ENCODE assay signal across 9 cellular contexts in genomic region chr1:176880954-176881595, GRCh38.
DNase-seq lines count a peak whose midpoint lies in the region; ATAC-seq, FAIRE-seq and TF ChIP-seq lines count a peak whose summit lies in the region.
"Had no signal": no experiment of that assay in that cellular context is flagged by ENCODE, and none has a peak within 500 bp of the region (broad histone marks: within the 10 kb centered on the region; RNA-seq: fewer than 3 reads in every experiment).

No MANE protein-coding gene starts in this region.

- H3K4me1 ChIP-seq in smooth muscle cell (ENCODE audit: low read depth) = peaks cover 7% of the 10 kb centered on the region

- peak; percentile 97 for TF ChIP-seq CTCF in smooth muscle cell (IDR thresholded peaks at IDR 0.05; ENCODE audit: borderline replicate concordance, insufficient read depth, poor library complexity, severe bottlenecking)

- H3K4me3 ChIP-seq in smooth muscle cell = no peak overlapping the region

- no peaks in the 10 kb centered on the region for H3F3A ChIP-seq in smooth muscle cell (ENCODE audit: low read depth)

- DNase-seq in AG08396 (ENCODE audit: low spot score) = peak; percentile 75
- peak; percentile 24 for DNase-seq in GM12891 (ENCODE audit: insufficient read length, low spot score)
- DNase-seq in HuH-7 (ENCODE audit: low spot score) = peak; percentile 58
- DNase-seq in OCI-M1 (lab: John Stamatoyannopoulos, UW) = peak; percentile 94
- peak; percentile 86 for DNase-seq in astrocyte of the hippocampus (ENCODE audit: low read depth, low spot score)
- peak; percentile 72 for DNase-seq in iPS DF 4.7 (ENCODE audit: extremely low read depth, low spot score)
- DNase-seq in smooth muscle cell (lab: John Stamatoyannopoulos, UW; ENCODE audit: unreplicated experiment) = peak; percentile 16

- no peaks in the 10 kb centered on the region for H3K36me3 ChIP-seq in smooth muscle cell (ENCODE audit: low read depth)

- 6% methylated on average over 9 of the region's 9 CpGs for WGBS in smooth muscle cell (ENCODE audit: low lambda C conversion rate)

- H3K4me2 ChIP-seq in smooth muscle cell = no peak overlapping the region

- H3K79me2 ChIP-seq in smooth muscle cell (ENCODE audit: low read depth) = no peaks in the 10 kb centered on the region

- H3K27ac ChIP-seq in smooth muscle cell (ENCODE audit: low read depth) = no peak overlapping the region

- peaks cover 48% of the 10 kb centered on the region for H3K27me3 ChIP-seq in smooth muscle cell (ENCODE audit: low read depth)

- ATAC-seq in GM19324 (IDR thresholded peaks at IDR 0.05; ENCODE audit: low FRiP score, unreplicated experiment) = no peak
- ATAC-seq: naive thymus-derived CD8-positive, alpha-beta T cell had no signal

- H3K9ac ChIP-seq in smooth muscle cell (ENCODE audit: low read depth) = no peak overlapping the region

- no peaks in the 10 kb centered on the region for H3K9me3 ChIP-seq in smooth muscle cell (replicated peaks; ENCODE audit: low read depth)

- no peak for TF ChIP-seq POLR2A in GM12891 (IDR thresholded peaks at IDR 0.05; ENCODE audit: low read depth, low read length)

- no peaks in the 10 kb centered on the region for H4K20me1 ChIP-seq in smooth muscle cell (ENCODE audit: low read depth)

- no peak overlapping the region for H2AFZ ChIP-seq in smooth muscle cell (ENCODE audit: low read depth)

- FAIRE-seq in GM12891 (lab: Jason Lieb, UNC) = peak; percentile 13

TF ChIP-seq in GM12891, 5 proteins besides CTCF, POLR2A, EP300 and RAD21:
- TF ChIP-seq TAF1 (IDR thresholded peaks at IDR 0.05; ENCODE audit: low read depth, low read length) = no peak
- TF ChIP-seq POU2F2 (IDR thresholded peaks at IDR 0.05; ENCODE audit: low read depth, low read length) = no peak
- TF ChIP-seq PAX5 (IDR thresholded peaks at IDR 0.05; ENCODE audit: insufficient read depth, low read length, severe bottlenecking) = no peak
- TF ChIP-seq SPI1 (IDR thresholded peaks at IDR 0.05; ENCODE audit: low read depth, low read length) = no peak
- no peak for TF ChIP-seq POLR2AphosphoS5 (IDR thresholded peaks at IDR 0.05; ENCODE audit: low read depth, low read length)

Comparison
In these comparisons a context has a peak if more than half of its experiments do, and no peak if none do; other contexts are left out.
1. DNase-seq: peak in every context shown above with its lines; median percentile 94 in OCI-M1; 86 in astrocyte of the hippocampus; 75 in AG08396; 72 in iPS DF 4.7; 58 in HuH-7; 24 in GM12891; 16 in smooth muscle cell.